8 cellular contexts compared by ENCODE assay signal in the genomic region with DNA sequence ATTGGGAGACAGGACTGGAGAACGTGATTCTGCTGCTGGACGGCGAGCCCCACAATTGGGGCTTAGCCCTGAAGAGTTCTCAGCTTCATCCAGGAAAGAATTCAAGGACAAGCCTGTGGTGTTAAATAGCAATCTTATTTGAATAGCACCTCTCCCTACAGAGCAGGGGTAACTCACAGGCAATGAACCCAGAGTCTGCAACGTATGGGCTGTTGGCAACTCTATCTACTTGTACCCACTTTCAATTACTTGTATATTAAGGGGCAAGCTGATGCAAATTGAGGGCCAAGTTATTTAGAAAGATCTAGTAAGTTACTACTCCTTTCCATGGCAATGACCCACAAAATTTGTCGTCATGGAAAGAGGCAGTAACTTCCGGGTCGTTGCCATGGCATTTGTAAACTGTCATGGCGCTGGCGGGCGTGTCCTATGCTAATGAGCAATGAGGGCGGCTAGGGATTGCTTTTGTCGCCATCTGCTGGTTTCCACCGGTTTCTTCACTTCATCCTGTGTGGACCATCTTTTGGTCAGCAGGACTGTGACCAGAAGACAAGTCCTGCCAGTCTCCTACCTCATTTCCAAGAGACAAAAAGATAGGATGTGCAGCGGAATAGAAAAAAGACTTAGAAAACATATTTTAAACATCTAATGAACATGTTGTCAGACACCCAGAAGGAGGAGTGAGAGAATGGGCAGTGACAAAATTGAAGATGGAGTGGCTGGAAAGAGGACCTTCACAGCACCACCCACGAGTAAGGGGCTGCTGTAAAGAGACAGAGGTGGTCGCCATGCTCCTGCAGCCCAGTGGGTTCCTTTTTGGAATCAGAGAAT. TPM values are rescaled to one million over a fixed set of nuclear protein-coding genes. Genes with fewer than 3 reads are reported as not detected.
DNase-seq lines count a peak whose midpoint lies in the region; ATAC-seq, FAIRE-seq and TF ChIP-seq lines count a peak whose summit lies in the region.

No MANE protein-coding gene starts in this region.

- H3K4me1 Mint-ChIP-seq in nephron progenitor cell = no peaks in the 10 kb centered on the region

- H3K27me3 Mint-ChIP-seq in nephron progenitor cell (ENCODE audit: low read depth, poor library complexity) = peaks cover 6% of the 10 kb centered on the region

- H3K4me3 Mint-ChIP-seq in nephron progenitor cell = peak overlapping the region; percentile 47

- no peak for TF ChIP-seq POLR2A in H54 (IDR thresholded peaks at IDR 0.05; ENCODE audit: low read depth, low read length)

- DNase-seq in EL (peak; percentile 93), H54 (ENCODE audit: insufficient read length, low spot score) (peak; percentile 49), RPMI7951 (ENCODE audit: low read depth) (peak; percentile 93), fibroblast of pulmonary artery (ENCODE audit: low read depth) (peak; percentile 98), nephron progenitor cell (peak; percentile 88)
- peak; percentile 86 to 92 for DNase-seq in activated T-helper 1 cell treated with anti-CD3 and anti-CD28 coated beads, Interleukin-2, amount 50 U/mL, for 16 hours (ENCODE audit: low read depth in 1 of 2, low spot score in 1 of 2)
- peak; percentile 91 for DNase-seq in stimulated activated naive CD8-positive, alpha-beta T cell treated with anti-CD3 and anti-CD28 coated beads, Interleukin-15, Interleukin-2, amounts not matched to agents 100 U/mL and 50 U/mL, for 24 hours

- H3K4me3 ChIP-seq in fibroblast of pulmonary artery (replicated peaks; ENCODE audit: low read depth, low read length) = no peak overlapping the region

- TF ChIP-seq CTCF in LNCAP (IDR thresholded peaks at IDR 0.05) (peak; percentile 78), fibroblast of pulmonary artery (IDR thresholded peaks at IDR 0.05; ENCODE audit: low read length, missing control alignments) (peak; percentile 84), nephron progenitor cell (IDR thresholded peaks at IDR 0.05) (peak; percentile 92)

- no peak overlapping the region for H3K27ac Mint-ChIP-seq in nephron progenitor cell

- peak; percentile 82 for FAIRE-seq in H54 (lab: Jason Lieb, UNC)

- ATAC-seq in stimulated activated naive CD8-positive, alpha-beta T cell treated with anti-CD3 and anti-CD28 coated beads, Interleukin-15, Interleukin-2, amounts not matched to agents 100 U/mL and 50 U/mL, for 24 hours = peak; percentile 94

- H3K9me3 Mint-ChIP-seq in nephron progenitor cell = no peaks in the 10 kb centered on the region

- H3K36me3 Mint-ChIP-seq in nephron progenitor cell (ENCODE audit: low read depth) = no peaks in the 10 kb centered on the region

RNA-seq across cellular contexts. Expression of a gene that starts 45.8 kb away (rescaled TPM):
- total RNA-seq in RPMI7951 (2014; rRNA removed; shearing (Covaris generic)) = 2.4 and 3.2 TPM in 2 replicates

RNA-seq across cellular contexts. Expression of a gene that starts 49.2 kb away (rescaled TPM):
- 43.3 and 48.1 TPM in 2 replicates for total RNA-seq in RPMI7951 (2014; rRNA removed; shearing (Covaris generic))

RNA-seq across cellular contexts. Expression of a gene that starts 49.2 kb away (rescaled TPM):
- 26.0 and 27.6 TPM in 2 replicates for total RNA-seq in RPMI7951 (2014; rRNA removed; shearing (Covaris generic))
